ENCODE assay signal across 7 cellular contexts in genomic region chr3:55831876-55832275, GRCh38.
A peak's percentile ranks its signal among the peaks of the same experiment; 100 is the strongest.
DNase-seq lines count a peak whose midpoint lies in the region; FAIRE-seq and TF ChIP-seq lines count a peak whose summit lies in the region.
"Not testable (repeated sequence)": the region's sequence is repeated elsewhere in the genome, so short reads cannot be mapped to it uniquely, and the experiment has no call there.

No MANE protein-coding gene starts in this region.

- H3K4me3 ChIP-seq in HUES6 (ENCODE audit: low read depth, low read length) = peak overlapping the region; percentile 36; the same call in 1 of the 2 replicates
- H3K4me3 ChIP-seq in H1 (ENCODE audit: extremely low read depth in 1 of 4, insufficient read depth in 2 of 4, low read depth in 3 of 4, low read length in 4 of 4); kidney (ENCODE audit: low read length in 2 of 2): not testable (repeated sequence)

- TF ChIP-seq RAD21 in H1 (IDR thresholded peaks at IDR 0.05 in 1 of 2, conservative IDR thresholded peaks at IDR 0.05 in 1 of 2; ENCODE audit: low read depth in 2 of 2, low read length in 2 of 2) = not testable (repeated sequence)

- peak overlapping the region in 1 of 2 experiments; percentile 2; a peak in 1 of 4 replicates for H3K4me2 ChIP-seq in H1 (ENCODE audit: insufficient read depth in 1 of 2, low read depth in 2 of 2, low read length in 2 of 2)

- not testable (repeated sequence) for H2BK120ac ChIP-seq in H1 (replicated peaks; ENCODE audit: low read depth, low read length)

- H3K27ac Mint-ChIP-seq in nephron progenitor cell = peak overlapping the region; percentile 32

- H3K27ac ChIP-seq in HUES6 (ENCODE audit: low read depth, low read length); H1 (ENCODE audit: low read depth, low read length); kidney (ENCODE audit: low read depth in 2 of 2, low read length in 2 of 2): not testable (repeated sequence)

- H3K79me1 ChIP-seq in H1 (ENCODE audit: low read depth, low read length) = not testable (repeated sequence)

- H3K36me3 ChIP-seq in HUES6 (ENCODE audit: control insufficient read depth, insufficient read depth, low read length); H1 (ENCODE audit: control insufficient read depth in 2 of 4, insufficient read depth in 4 of 4, low read length in 3 of 4); kidney (ENCODE audit: control insufficient read depth in 1 of 2, insufficient read depth in 2 of 2, low read length in 2 of 2): not testable (repeated sequence)

- H3K23ac ChIP-seq in H1 (ENCODE audit: insufficient read length) = not testable (repeated sequence)

- H4K8ac ChIP-seq in H1 (ENCODE audit: extremely low read depth, insufficient read depth, low read length) = 0 out of 2 replicates have a peak overlapping the region, but pooled peaks have one; percentile 79

- not testable (repeated sequence) for H3K79me2 ChIP-seq in H1 (ENCODE audit: control insufficient read depth in 1 of 2, insufficient read depth in 2 of 2, low read length in 2 of 2)

- CTCF ChIA-PET in H1 (lab: Charles Lee; ENCODE audit: partially characterized antibody) = not testable (repeated sequence)

- intact Hi-C loops in kidney (cut with DNase I) = not testable (repeated sequence)

- H2BK15ac ChIP-seq in H1 (ENCODE audit: low read length) = not testable (repeated sequence)

- peaks cover 76% of the 10 kb centered on the region for H3K9me3 Mint-ChIP-seq in nephron progenitor cell

- H2BK5ac ChIP-seq in H1 (ENCODE audit: low read depth, low read length) = not testable (repeated sequence)

- not testable (repeated sequence) for H2BK20ac ChIP-seq in H1 (ENCODE audit: low read length)

- H3K27me3 ChIP-seq in HUES6 (ENCODE audit: control insufficient read depth, insufficient read depth, low read length); H1 (replicated peaks in 1 of 4; ENCODE audit: control insufficient read depth in 3 of 4, extremely low read depth in 1 of 4, insufficient read depth in 3 of 4, low read length in 3 of 4): not testable (repeated sequence)

- not testable (repeated sequence) for H3K23me2 ChIP-seq in H1 (ENCODE audit: low read depth, low read length)

- H3K4me3 Mint-ChIP-seq in nephron progenitor cell = not testable (repeated sequence)

- DNase-seq in DMS53 (lab: John Stamatoyannopoulos, UW) (peak; percentile 35), NCI-H748 (lab: John Stamatoyannopoulos, UW; ENCODE audit: unreplicated experiment) (peak; percentile 1), RPMI8226 (peak; percentile 15), kidney (peak; percentile 46)
- not testable (repeated sequence) for DNase-seq in H1 (ENCODE audit: low read depth in 1 of 2, low spot score in 2 of 2); nephron progenitor cell

- 70% methylated on average over 12 of the region's 13 CpGs; no CpG with 5 or more reads in 1 of the 2 experiments for WGBS in H1 (ENCODE audit: extremely low coverage in 1 of 2, insufficient coverage in 1 of 2, insufficient read length in 1 of 2, insufficient replicate concordance in 2 of 2, low coverage in 1 of 2, low lambda C conversion rate in 2 of 2, missing lambda C conversion rate in 1 of 2), 2 experiments

- peak overlapping the region; percentile 15 for H3K9ac ChIP-seq in HUES6 (ENCODE audit: low read length)
- not testable (repeated sequence) for H3K9ac ChIP-seq in H1 (replicated peaks in 1 of 4; ENCODE audit: extremely low read depth in 1 of 4, low read depth in 3 of 4, low read length in 3 of 4); kidney (ENCODE audit: low read length in 2 of 2)

- not testable (repeated sequence) for TF ChIP-seq CTCF in H1 (IDR thresholded peaks at IDR 0.05; ENCODE audit: control extremely low read depth in 1 of 3, insufficient read depth in 1 of 3, low read depth in 1 of 3, low read length in 3 of 3); kidney (IDR thresholded peaks at IDR 0.05; ENCODE audit: borderline replicate concordance, extremely low read depth, insufficient read depth); nephron progenitor cell (IDR thresholded peaks at IDR 0.05)

- POLR2A ChIA-PET in H1 (lab: Charles Lee; ENCODE audit: partially characterized antibody) = not testable (repeated sequence)

- FAIRE-seq in H1 (lab: Jason Lieb, UNC); kidney (lab: Jason Lieb, UNC): not testable (repeated sequence)

- not testable (repeated sequence) for H2AFZ ChIP-seq in H1 (ENCODE audit: low read length)

- H3K9me3 ChIP-seq in HUES6 (ENCODE audit: control insufficient read depth, insufficient read depth, low read depth, low read length); H1 (ENCODE audit: insufficient read depth in 2 of 2, low read depth in 1 of 2, low read length in 1 of 2); kidney (ENCODE audit: control insufficient read depth in 1 of 2, low read length in 2 of 2): not testable (repeated sequence)

- not testable (repeated sequence) for TF ChIP-seq POLR2A in H1 (IDR thresholded peaks at IDR 0.05; ENCODE audit: control extremely low read depth in 1 of 2, low read depth in 2 of 2, low read length in 2 of 2)

- TF ChIP-seq EP300 in H1 (IDR thresholded peaks at IDR 0.05; ENCODE audit: borderline replicate concordance in 1 of 2, low read depth in 2 of 2, low read length in 2 of 2) = not testable (repeated sequence)

- H3K56ac ChIP-seq in H1 (replicated peaks; ENCODE audit: insufficient read length, low read depth, low read length) = not testable (repeated sequence)

- H2AK5ac ChIP-seq in H1 (ENCODE audit: low read depth, low read length) = not testable (repeated sequence)

- H3K4me1 Mint-ChIP-seq in nephron progenitor cell = not testable (repeated sequence)

- not testable (repeated sequence) for H3K18ac ChIP-seq in H1 (ENCODE audit: extremely low read depth, low read length)

- H2BK12ac ChIP-seq in H1 (ENCODE audit: low read depth, low read length) = not testable (repeated sequence)

- H3K27me3 Mint-ChIP-seq in nephron progenitor cell (ENCODE audit: low read depth, poor library complexity) = not testable (repeated sequence)

- not testable (repeated sequence) for H3K4ac ChIP-seq in H1 (replicated peaks; ENCODE audit: insufficient read length, low read depth, low read length)

- not testable (repeated sequence) for H4K5ac ChIP-seq in H1 (ENCODE audit: insufficient read length, low read depth, low read length)

- not testable (repeated sequence) for H3K4me1 ChIP-seq in HUES6 (ENCODE audit: control insufficient read depth, insufficient read depth, low read length); H1 (replicated peaks in 1 of 4; ENCODE audit: control insufficient read depth in 3 of 4, insufficient read depth in 4 of 4, low read length in 3 of 4); kidney (ENCODE audit: control insufficient read depth in 1 of 2, insufficient read depth in 1 of 2, low read depth in 1 of 2, low read length in 2 of 2)

- not testable (repeated sequence) for H3K14ac ChIP-seq in H1 (ENCODE audit: insufficient read length)

- peaks cover 37% of the 10 kb centered on the region for H3K36me3 Mint-ChIP-seq in nephron progenitor cell (ENCODE audit: low read depth)

- not testable (repeated sequence) for H4K20me1 ChIP-seq in H1 (replicated peaks in 1 of 2; ENCODE audit: control insufficient read depth in 1 of 2, insufficient read depth in 2 of 2, low read length in 2 of 2)

- H4K91ac ChIP-seq in H1 (replicated peaks; ENCODE audit: insufficient read length, low read length) = not testable (repeated sequence)
